8 cellular contexts compared by ENCODE assay signal in genomic region chr7:18356195-18356645, GRCh38.
DNase-seq lines count a peak whose midpoint lies in the region; ATAC-seq, FAIRE-seq and TF ChIP-seq lines count a peak whose summit lies in the region.

No MANE protein-coding gene starts in this region.

- H3K36me3 ChIP-seq in SJSA1, result no peaks in the 10 kb centered on the region
- no peaks in the 10 kb centered on the region for H3K36me3 ChIP-seq in endothelial cell of umbilical vein (ENCODE audit: control insufficient read depth in 2 of 2, extremely low read depth in 1 of 2, insufficient read depth in 2 of 2, low read length in 2 of 2)

- H3K27ac Mint-ChIP-seq in activated T-cell treated with anti-CD3 and anti-CD28 coated beads, Interleukin-2, amount 50 U/mL, for 24 hours, result no peak overlapping the region
- peak overlapping the region in 2 of 3 donors; percentile 2 to 89 for H3K27ac Mint-ChIP-seq in IgD-negative memory B cell
- peak overlapping the region; percentile 70 to 89 (median 80) for H3K27ac Mint-ChIP-seq in naive B cell

- CTCF ChIA-PET in endothelial cell of umbilical vein (lab: Charles Lee), result interaction anchor here (0.6 to 3.4 kb wide), 21 partner anchors 9 to 318 kb away, joined by 3 to 202 read pairs (median 4); no protein-coding TSS in a partner anchor

- dilution Hi-C loops in endothelial cell of umbilical vein (cut with MboI; ENCODE audit: extremely low pct_ligation_motif_present, low sequenced_read_pairs), result loop anchor here (25.0 kb wide), 1 partner anchor 206 kb away; no protein-coding TSS in a partner anchor

- FAIRE-seq in endothelial cell of umbilical vein (lab: Jason Lieb, UNC), result peak; percentile 88

- peak; percentile 87 to 88 for ATAC-seq in naive B cell (ENCODE audit: low read depth in 2 of 2)

- H3K4me3 ChIP-seq in SJSA1 (no peak overlapping the region), endothelial cell of umbilical vein (replicated peaks in 1 of 3; ENCODE audit: insufficient read depth in 1 of 3, low read depth in 1 of 3, low read length in 3 of 3) (no peak overlapping the region)

- H3K9ac ChIP-seq in endothelial cell of umbilical vein (replicated peaks; ENCODE audit: extremely low read depth, insufficient read depth, low read length), result no peak overlapping the region

- H3K27me3 ChIP-seq in SJSA1 (replicated peaks) (no peaks in the 10 kb centered on the region), endothelial cell of umbilical vein (ENCODE audit: control insufficient read depth in 2 of 2, insufficient read depth in 2 of 2, low read length in 2 of 2) (no peaks in the 10 kb centered on the region)

- no peaks in the 10 kb centered on the region for H4K20me1 ChIP-seq in endothelial cell of umbilical vein (replicated peaks; ENCODE audit: control insufficient read depth, extremely low read depth, insufficient read depth, low read length)

- no peaks in the 10 kb centered on the region for H3K9me1 ChIP-seq in endothelial cell of umbilical vein (replicated peaks; ENCODE audit: control insufficient read depth, extremely low read depth, insufficient read depth, low read length)

- H3K4me3 Mint-ChIP-seq in activated T-cell treated with anti-CD3 and anti-CD28 coated beads, Interleukin-2, amount 50 U/mL, for 24 hours, result peak overlapping the region; percentile 43
- H3K4me3 Mint-ChIP-seq in IgD-negative memory B cell (peak overlapping the region; percentile 4 to 72 (median 46)), naive B cell (peak overlapping the region in 6 of 8 donors; percentile 0 to 83 (median 42))

- no peaks in the 10 kb centered on the region for H3K9me3 Mint-ChIP-seq in activated T-cell treated with anti-CD3 and anti-CD28 coated beads, Interleukin-2, amount 50 U/mL, for 24 hours
- H3K9me3 Mint-ChIP-seq in IgD-negative memory B cell (no peaks in the 10 kb centered on the region), naive B cell (no peaks in the 10 kb centered on the region)

- peak overlapping the region; percentile 84 for H2AFZ ChIP-seq in endothelial cell of umbilical vein (ENCODE audit: low read depth, low read length)

- H3K9me3 ChIP-seq in SJSA1 (replicated peaks), result no peaks in the 10 kb centered on the region
- no peaks in the 10 kb centered on the region for H3K9me3 ChIP-seq in endothelial cell of umbilical vein (replicated peaks; ENCODE audit: control insufficient read depth, insufficient read depth, low read length)

- TF ChIP-seq CTCF in endothelial cell of umbilical vein (IDR thresholded peaks at IDR 0.05; ENCODE audit: extremely low read depth in 1 of 2, insufficient read depth in 1 of 2, low read depth in 1 of 2, low read length in 2 of 2), result peak; percentile 35 to 53

- no TSS peak for BruUV-seq in endothelial cell of umbilical vein (replicated peaks; lab: Mats Ljungman, UMichigan)

- no peak for TF ChIP-seq POLR2A in endothelial cell of umbilical vein (IDR thresholded peaks at IDR 0.05; ENCODE audit: low read depth, low read length)

- POLR2A ChIA-PET in endothelial cell of umbilical vein (lab: Charles Lee), result interaction anchor here (0.6 kb wide), 1 partner anchor 173 kb away, joined by 4 read pairs; no protein-coding TSS in a partner anchor

- no peak for DNase-seq in activated T-cell treated with anti-CD3 and anti-CD28 coated beads, Interleukin-2, amount 50 U/mL, for 24 hours
- no peak for DNase-seq in activated T-cell treated with anti-CD3 and anti-CD28 coated beads, Interleukin-2, amount 50 U/mL, for 1 hour
- DNase-seq in SJSA1 (ENCODE audit: low read depth in 1 of 2, low spot score in 2 of 2) (peak in 1 of 2 experiments; percentile 76), endothelial cell of umbilical vein (ENCODE audit: low read depth, low spot score) (peak; percentile 71), naive B cell (no peak), epidermal melanocyte (ENCODE audit: insufficient read length, low spot score) (no peak), mesenteric fat pad (ENCODE audit: low spot score) (no peak)

- H3K4me2 ChIP-seq in endothelial cell of umbilical vein (ENCODE audit: insufficient read depth, low read length), result peak overlapping the region; percentile 43

- H3K79me2 ChIP-seq in endothelial cell of umbilical vein (ENCODE audit: control insufficient read depth, insufficient read depth, low read length), result no peaks in the 10 kb centered on the region

- H3K27me3 Mint-ChIP-seq in activated T-cell treated with anti-CD3 and anti-CD28 coated beads, Interleukin-2, amount 50 U/mL, for 24 hours, result no peaks in the 10 kb centered on the region
- H3K27me3 Mint-ChIP-seq in IgD-negative memory B cell (no peaks in the 10 kb centered on the region), naive B cell (no peaks in the 10 kb centered on the region)

- H3K27ac ChIP-seq in SJSA1 (peak overlapping the region; percentile 37), endothelial cell of umbilical vein (ENCODE audit: insufficient read depth, low read depth, low read length) (no peak overlapping the region)

- H3K4me1 Mint-ChIP-seq in activated T-cell treated with anti-CD3 and anti-CD28 coated beads, Interleukin-2, amount 50 U/mL, for 24 hours (ENCODE audit: low read depth), result peaks cover 9% of the 10 kb centered on the region
- H3K4me1 Mint-ChIP-seq in IgD-negative memory B cell (peaks cover 11 to 27% (median 21%) of the 10 kb centered on the region in 3 donors), naive B cell (peaks cover 17 to 27% (median 21%) of the 10 kb centered on the region in 3 donors)

- H3K4me1 ChIP-seq in SJSA1 (replicated peaks), result peaks cover 20% of the 10 kb centered on the region
- H3K4me1 ChIP-seq in endothelial cell of umbilical vein (ENCODE audit: control insufficient read depth, extremely low read depth, insufficient read depth, low read length), result peaks cover 2% of the 10 kb centered on the region

- intact Hi-C loops in endothelial cell of umbilical vein (cut with micrococcal nuclease), result loop anchor here (1.0 to 5.0 kb wide), 6 partner anchors 33 to 310 kb away; no protein-coding TSS in a partner anchor

- no peaks in the 10 kb centered on the region for H3K36me3 Mint-ChIP-seq in activated T-cell treated with anti-CD3 and anti-CD28 coated beads, Interleukin-2, amount 50 U/mL, for 24 hours (ENCODE audit: low read depth)
- H3K36me3 Mint-ChIP-seq in IgD-negative memory B cell (no peaks in the 10 kb centered on the region), naive B cell (peaks cover 7% of the 10 kb centered on the region in 2 donors)

TF ChIP-seq in endothelial cell of umbilical vein, 7 proteins besides CTCF, POLR2A, EP300 and RAD21:
- TF ChIP-seq, protein P1, sequence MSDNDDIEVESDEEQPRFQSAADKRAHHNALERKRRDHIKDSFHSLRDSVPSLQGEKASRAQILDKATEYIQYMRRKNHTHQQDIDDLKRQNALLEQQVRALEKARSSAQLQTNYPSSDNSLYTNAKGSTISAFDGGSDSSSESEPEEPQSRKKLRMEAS (IDR thresholded peaks at IDR 0.05; ENCODE audit: insufficient read depth, insufficient read length), result no peak
- TF ChIP-seq FOS (IDR thresholded peaks at IDR 0.05; ENCODE audit: borderline replicate concordance, insufficient read depth, low read length) (no peak), JUN (IDR thresholded peaks at IDR 0.05; ENCODE audit: borderline replicate concordance, insufficient read depth, insufficient read length, low read depth) (no peak), MYC (IDR thresholded peaks at IDR 0.05; ENCODE audit: low read depth, low read length) (no peak)
